Comparison of ENCODE assay signal across 19 cellular contexts in genomic region chr10:11608159-11608966, GRCh38. TPM values are rescaled to one million over a fixed set of nuclear protein-coding genes. Genes with fewer than 3 reads are reported as not detected.
DNase-seq lines count a peak whose midpoint lies in the region; ATAC-seq and TF ChIP-seq lines count a peak whose summit lies in the region.
"Had no signal": no experiment of that assay in that cellular context is flagged by ENCODE, and none has a peak within 500 bp of the region (broad histone marks: within the 10 kb centered on the region; RNA-seq: fewer than 3 reads in every experiment).

No MANE protein-coding gene starts in this region.

- intact Hi-C loops in lower lobe of right lung (cut with DNase I), result loop anchor here (10.0 kb wide), 1 partner anchor 84 kb away; no protein-coding TSS in a partner anchor

- no peak overlapping the region for H3K4ac ChIP-seq in H9 (ENCODE audit: low read depth, low read length)

- no peak overlapping the region for H4K8ac ChIP-seq in H9 (replicated peaks; ENCODE audit: insufficient read length, low read depth, low read length)

- H3K9me3 ChIP-seq in DOHH2 (ENCODE audit: control insufficient read depth, insufficient read depth, low read length) (no peaks in the 10 kb centered on the region), H9 (ENCODE audit: control insufficient read depth, low read depth, low read length) (no peaks in the 10 kb centered on the region), SU-DHL-6 (ENCODE audit: insufficient read depth, low read length) (no peaks in the 10 kb centered on the region), lower lobe of right lung (no peaks in the 10 kb centered on the region)
- H3K9me3 ChIP-seq: BE2C, colonic mucosa, MG63, sigmoid colon had no signal

- H3K27me3 ChIP-seq in DOHH2 (ENCODE audit: control insufficient read depth, low read length) (no peaks in the 10 kb centered on the region), H9 (ENCODE audit: insufficient read depth, low read length) (no peaks in the 10 kb centered on the region), SU-DHL-6 (ENCODE audit: low read length) (no peaks in the 10 kb centered on the region), lower lobe of right lung (ENCODE audit: low read depth) (no peaks in the 10 kb centered on the region)
- H3K27me3 ChIP-seq: BE2C, colonic mucosa, MG63, sigmoid colon had no signal

- H3K9me2 ChIP-seq in DOHH2 (replicated peaks; ENCODE audit: control insufficient read depth, low read length) (no peaks in the 10 kb centered on the region), SU-DHL-6 (replicated peaks; ENCODE audit: insufficient read depth, low read length) (no peaks in the 10 kb centered on the region)

- H2BK12ac ChIP-seq in H9 (ENCODE audit: insufficient read length, low read depth, low read length), result no peak overlapping the region

- H2AFZ ChIP-seq in H9 (ENCODE audit: low read length) (no peak overlapping the region), SU-DHL-6 (ENCODE audit: low read depth, low read length, severe bottlenecking) (no peak overlapping the region)

- H3K27me3 Mint-ChIP-seq in H9 (ENCODE audit: low read depth), result peaks cover 8% of the 10 kb centered on the region
- H3K27me3 Mint-ChIP-seq in nephron (ENCODE audit: low read depth), result no peaks in the 10 kb centered on the region

- peaks cover 10% of the 10 kb centered on the region; the same call in 1 of the 2 replicates for H4K20me1 ChIP-seq in DOHH2 (ENCODE audit: control insufficient read depth, insufficient read depth, low read depth, low read length)
- no peaks in the 10 kb centered on the region for H4K20me1 ChIP-seq in H9 (ENCODE audit: control insufficient read depth, insufficient read depth, insufficient read length)
- H4K20me1 ChIP-seq in SU-DHL-6 (ENCODE audit: low read depth, low read length), result peaks cover 12% of the 10 kb centered on the region; the same call in 1 of the 2 replicates

- H4K5ac ChIP-seq in H9 (ENCODE audit: insufficient read length, low read depth, low read length), result no peak overlapping the region

- H3K18ac ChIP-seq in H9 (ENCODE audit: insufficient read length, low read depth, low read length), result no peak overlapping the region

- no peak overlapping the region for H3K14ac ChIP-seq in H9 (ENCODE audit: insufficient read depth, low read length)

- H3K23ac ChIP-seq in H9 (ENCODE audit: insufficient read length, low read depth, low read length), result no peak overlapping the region

- no CpG with 5 or more reads among the region's 10 CpGs for WGBS in H9 (ENCODE audit: extremely low coverage, insufficient read length, low lambda C conversion rate)

- no peak for TF ChIP-seq CTCF in DOHH2 (IDR thresholded peaks at IDR 0.05; ENCODE audit: low read depth, low read length, poor library complexity, severe bottlenecking)
- no peak for TF ChIP-seq CTCF in H9 (conservative IDR thresholded peaks at IDR 0.05)
- TF ChIP-seq CTCF in SU-DHL-6 (IDR thresholded peaks at IDR 0.05; ENCODE audit: insufficient read depth, low read length, poor library complexity, severe bottlenecking), result no peak
- no peak for TF ChIP-seq CTCF in nephron (IDR thresholded peaks at IDR 0.05; ENCODE audit: unreplicated experiment in 3 of 3)
- TF ChIP-seq CTCF in lower lobe of right lung (IDR thresholded peaks at IDR 0.05), result no peak

- H3K4me2 ChIP-seq in DOHH2 (ENCODE audit: low read length) (peak overlapping the region; percentile 99), H9 (ENCODE audit: insufficient read depth, insufficient read length, low read length) (no peak overlapping the region), SU-DHL-6 (ENCODE audit: low read depth, low read length, poor library complexity, severe bottlenecking) (peak overlapping the region; percentile 100)

- no peak overlapping the region for H2BK5ac ChIP-seq in H9 (ENCODE audit: insufficient read length, low read length)

- H3F3A ChIP-seq in DOHH2 (ENCODE audit: control insufficient read depth, insufficient read depth) (peaks cover 37% of the 10 kb centered on the region), SU-DHL-6 (ENCODE audit: insufficient read depth) (peaks cover 72% of the 10 kb centered on the region)

- H3K9ac ChIP-seq in H9 (ENCODE audit: extremely low read depth, insufficient read length, low read length) (no peak overlapping the region), SU-DHL-6 (ENCODE audit: low read length) (peak overlapping the region; percentile 87)

- H3K79me2 ChIP-seq in DOHH2 (ENCODE audit: control insufficient read depth, low read length) (peaks cover 86% of the 10 kb centered on the region), H9 (ENCODE audit: insufficient read depth, low read length) (peaks cover 33% of the 10 kb centered on the region; the same call in 1 of the 2 replicates), SU-DHL-6 (ENCODE audit: insufficient read depth, low read length) (peaks cover 80% of the 10 kb centered on the region)

- H3K27ac ChIP-seq in DOHH2 (ENCODE audit: low read depth, low read length) (peak overlapping the region; percentile 72), H9 (ENCODE audit: insufficient read length, low read depth, low read length) (no peak overlapping the region), SU-DHL-6 (ENCODE audit: low read depth, low read length) (peak overlapping the region; percentile 91), lower lobe of right lung (no peak overlapping the region)
- H3K27ac ChIP-seq: colonic mucosa, epithelial cell of prostate, sigmoid colon had no signal

- H2AK5ac ChIP-seq in H9 (ENCODE audit: insufficient read length, low read length), result no peak overlapping the region

- H3T11ph ChIP-seq in H9 (ENCODE audit: low read length), result no peak overlapping the region

- H4K91ac ChIP-seq in H9 (ENCODE audit: insufficient read length, low read depth, low read length), result no peak overlapping the region

- peaks cover 0 to 6% (median 2%) of the 10 kb centered on the region in 3 experiments; a peak in 2 of 7 replicates for H3K36me3 Mint-ChIP-seq in H9 (ENCODE audit: insufficient read depth in 1 of 3, low read depth in 3 of 3)
- H3K36me3 Mint-ChIP-seq in nephron (ENCODE audit: low read depth), result peaks cover 8% of the 10 kb centered on the region

- peaks cover 48 to 53% of the 10 kb centered on the region in 2 experiments for H3K4me1 Mint-ChIP-seq in H9
- H3K4me1 Mint-ChIP-seq in nephron, result peaks cover 12% of the 10 kb centered on the region

- H3K9me3 Mint-ChIP-seq in H9, result no peaks in the 10 kb centered on the region
- H3K9me3 Mint-ChIP-seq in nephron, result no peaks in the 10 kb centered on the region

- H2BK15ac ChIP-seq in H9 (ENCODE audit: low read depth, low read length), result no peak overlapping the region

- H3K4me3 Mint-ChIP-seq in H9 (peak overlapping the region in 1 of 2 experiments; percentile 70; a peak in 2 of 5 replicates), nephron (peak overlapping the region in 2 of 3 experiments; percentile 33 to 42)

- no peak for ATAC-seq in lower lobe of right lung

- no peak overlapping the region for H3K56ac ChIP-seq in H9 (ENCODE audit: insufficient read length, low read depth, low read length)

- H3K79me1 ChIP-seq in H9 (ENCODE audit: insufficient read depth, low read depth, low read length, poor library complexity, severe bottlenecking), result peaks cover 3% of the 10 kb centered on the region

- H3K23me2 ChIP-seq in H9 (ENCODE audit: insufficient read length, low read depth, low read length, poor library complexity, severe bottlenecking), result peaks cover 7% of the 10 kb centered on the region

- H3K4me3 ChIP-seq in DOHH2 (ENCODE audit: low read length) (peak overlapping the region; percentile 82), SU-DHL-6 (ENCODE audit: insufficient read depth, low read length, poor library complexity, severe bottlenecking) (peak overlapping the region; percentile 82), lower lobe of right lung (no peak overlapping the region)
- H3K4me3 ChIP-seq: colonic mucosa, MG63, sigmoid colon had no signal

- peaks cover 33% of the 10 kb centered on the region for H3K36me3 ChIP-seq in DOHH2 (ENCODE audit: control insufficient read depth, low read length)
- no peaks in the 10 kb centered on the region for H3K36me3 ChIP-seq in SU-DHL-6 (ENCODE audit: low read length)
- H3K36me3 ChIP-seq in lower lobe of right lung, result no peaks in the 10 kb centered on the region
- H3K36me3 ChIP-seq: BE2C, colonic mucosa, MG63, sigmoid colon had no signal

- DNase-seq in H9 (no peak), lower lobe of right lung (no peak), ecto neural progenitor cell (ENCODE audit: low spot score) (no peak), OCI-M2 (lab: John Stamatoyannopoulos, UW; ENCODE audit: unreplicated experiment) (no peak), AG08396 (ENCODE audit: low spot score) (no peak)
- DNase-seq: activated effector memory CD4-positive, alpha-beta T cell treated with anti-CD3 and anti-CD28 coated beads, Interleukin-2, amount 50 U/mL, for 16 hours; BE2C; colonic mucosa; mesenchymal stem cell; MG63; NCI-H2029 treated with DMSO at 0.1 percent for 48 hours; NCI-H774; occipital lobe; sigmoid colon; stimulated activated CD4-positive, alpha-beta T cell treated with anti-CD3 and anti-CD28 coated beads, Interleukin-4, amount 100 ng/mL, for 4 hours had no signal

- H3K4me1 ChIP-seq in DOHH2 (ENCODE audit: control insufficient read depth, low read length), result peaks cover 75% of the 10 kb centered on the region
- peaks cover 13% of the 10 kb centered on the region for H3K4me1 ChIP-seq in H9 (ENCODE audit: insufficient read depth, low read length)
- H3K4me1 ChIP-seq in lower lobe of right lung, result peaks cover 28% of the 10 kb centered on the region
- H3K4me1 ChIP-seq: BE2C, colonic mucosa had no signal

- H3K27ac Mint-ChIP-seq in H9, result peak overlapping the region in 2 of 3 experiments; percentile 82; a peak in 4 of 7 replicates
- no peak overlapping the region for H3K27ac Mint-ChIP-seq in nephron

- no peak overlapping the region for H2BK20ac ChIP-seq in H9 (ENCODE audit: low read depth, low read length, poor library complexity, severe bottlenecking)

- no peak overlapping the region for H2BK120ac ChIP-seq in H9 (ENCODE audit: low read depth, low read length, poor library complexity, severe bottlenecking)

RNA-seq across cellular contexts. Expression of gene USP6NL, which starts 3.1 kb away (rescaled TPM):
- total RNA-seq in H9 (2021) (27.7 and 28.3 TPM in 2 replicates), lower lobe of right lung (20.0 TPM)

Comparison
In these comparisons a context has a peak if more than half of its experiments do, and no peak if none do; other contexts are left out.
1. H3K27ac ChIP-seq: peak in DOHH2 (single experiment) and SU-DHL-6 (single experiment); none in H9 (single experiment) and lower lobe of right lung (single experiment).
2. H3K27ac Mint-ChIP-seq: peak in H9 (2 of 3); none in nephron (0 of 3).